In the genomic region with DNA sequence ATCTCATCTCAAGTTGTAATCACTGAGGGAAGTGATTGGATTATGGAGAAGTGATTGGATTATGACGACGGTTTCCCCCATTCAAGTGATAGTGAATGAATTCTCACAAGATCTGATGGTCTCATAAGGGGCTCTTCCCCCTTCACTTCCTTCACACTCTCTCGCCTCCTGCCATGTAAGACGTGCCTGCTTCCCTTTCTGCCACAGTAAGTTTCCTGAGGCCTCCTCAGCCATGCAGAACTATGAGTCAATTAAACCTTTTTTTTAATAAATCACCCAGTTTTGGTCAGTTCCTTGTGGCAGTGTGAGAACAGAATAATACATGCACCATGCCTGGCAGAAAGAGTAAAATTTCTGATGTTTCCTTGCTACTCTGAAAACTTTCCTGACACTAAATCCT, we compare ENCODE assay signal across 21 cellular contexts. TPM values are rescaled to one million over a fixed set of nuclear protein-coding genes. Genes with fewer than 3 reads are reported as not detected.
DNase-seq lines count a peak whose midpoint lies in the region; ATAC-seq, FAIRE-seq and TF ChIP-seq lines count a peak whose summit lies in the region.
"Had no signal": no experiment of that assay in that cellular context is flagged by ENCODE, and none has a peak within 500 bp of the region (broad histone marks: within the 10 kb centered on the region; RNA-seq: fewer than 3 reads in every experiment).

No MANE protein-coding gene starts in this region.

- H3K4me3 Mint-ChIP-seq in activated CD4-positive, alpha-beta memory T cell treated with anti-CD3 and anti-CD28 coated beads for 36 hours, result no peak overlapping the region
- H3K4me3 Mint-ChIP-seq in activated CD4-positive, alpha-beta memory T cell treated with anti-CD3 and anti-CD28 coated beads, Interleukin-2, amount 10 ng/mL, durations not matched to agents 7 days and 5 days, result no peak overlapping the region
- no peak overlapping the region for H3K4me3 Mint-ChIP-seq in GM23338
- no peak overlapping the region for H3K4me3 Mint-ChIP-seq in osteocyte (ENCODE audit: unreplicated experiment)
- H3K4me3 Mint-ChIP-seq: nephron had no signal

- peak overlapping the region; percentile 23 for H3K27ac Mint-ChIP-seq in activated CD4-positive, alpha-beta memory T cell treated with anti-CD3 and anti-CD28 coated beads for 36 hours
- H3K27ac Mint-ChIP-seq in activated CD4-positive, alpha-beta memory T cell treated with anti-CD3 and anti-CD28 coated beads, Interleukin-2, amount 10 ng/mL, durations not matched to agents 7 days and 5 days, result no peak overlapping the region
- H3K27ac Mint-ChIP-seq in GM23338, result 0 out of 2 replicates have a peak overlapping the region, but pooled peaks have one; percentile 21
- H3K27ac Mint-ChIP-seq in osteocyte (ENCODE audit: unreplicated experiment), result peak overlapping the region; percentile 7
- H3K27ac Mint-ChIP-seq: nephron had no signal

- H3K79me2 ChIP-seq in GM23338 (replicated peaks; ENCODE audit: insufficient read depth) (peaks cover 16% of the 10 kb centered on the region), K562 (ENCODE audit: control insufficient read depth, insufficient read depth, low read length) (peaks cover 39% of the 10 kb centered on the region)

- H3K4me2 ChIP-seq in GM23338 (no peak overlapping the region), K562 (ENCODE audit: insufficient read depth, low read length) (no peak overlapping the region)

- H3K4me1 ChIP-seq in GM23338 (ENCODE audit: insufficient read depth), result no peaks in the 10 kb centered on the region
- no peaks in the 10 kb centered on the region for H3K4me1 ChIP-seq in K562 (replicated peaks in 1 of 2; ENCODE audit: control insufficient read depth in 2 of 2, insufficient read depth in 2 of 2, low read length in 2 of 2)

- H3K27me3 Mint-ChIP-seq in activated CD4-positive, alpha-beta memory T cell treated with anti-CD3 and anti-CD28 coated beads for 36 hours, result no peaks in the 10 kb centered on the region
- H3K27me3 Mint-ChIP-seq in activated CD4-positive, alpha-beta memory T cell treated with anti-CD3 and anti-CD28 coated beads, Interleukin-2, amount 10 ng/mL, durations not matched to agents 7 days and 5 days, result no peaks in the 10 kb centered on the region
- no peaks in the 10 kb centered on the region for H3K27me3 Mint-ChIP-seq in GM23338 (ENCODE audit: insufficient read depth, low read depth, poor library complexity)
- H3K27me3 Mint-ChIP-seq in osteocyte (ENCODE audit: unreplicated experiment), result no peaks in the 10 kb centered on the region

- no TSS peak for BruUV-seq in K562 (replicated peaks; lab: Mats Ljungman, UMichigan)

- WGBS in K562 (ENCODE audit: insufficient coverage, low coverage, missing lambda C conversion rate), result 70% methylated on average over 4 of the region's 4 CpGs

- H3K36me3 ChIP-seq in GM23338 (ENCODE audit: insufficient read depth) (peaks cover 2% of the 10 kb centered on the region), K562 (ENCODE audit: control insufficient read depth, insufficient read depth, low read length) (peaks cover 80% of the 10 kb centered on the region), MG63 (peaks cover 68% of the 10 kb centered on the region)

- H3K4me1 Mint-ChIP-seq in activated CD4-positive, alpha-beta memory T cell treated with anti-CD3 and anti-CD28 coated beads for 36 hours (ENCODE audit: low read depth), result peaks cover 11% of the 10 kb centered on the region
- H3K4me1 Mint-ChIP-seq in activated CD4-positive, alpha-beta memory T cell treated with anti-CD3 and anti-CD28 coated beads, Interleukin-2, amount 10 ng/mL, durations not matched to agents 7 days and 5 days, result peaks cover 11% of the 10 kb centered on the region
- H3K4me1 Mint-ChIP-seq in GM23338 (peaks cover 2% of the 10 kb centered on the region; the same call in 1 of the 3 replicates), osteocyte (ENCODE audit: unreplicated experiment) (no peaks in the 10 kb centered on the region)

- peaks cover 40% of the 10 kb centered on the region for H3K36me3 Mint-ChIP-seq in activated CD4-positive, alpha-beta memory T cell treated with anti-CD3 and anti-CD28 coated beads for 36 hours
- peaks cover 54% of the 10 kb centered on the region for H3K36me3 Mint-ChIP-seq in activated CD4-positive, alpha-beta memory T cell treated with anti-CD3 and anti-CD28 coated beads, Interleukin-2, amount 10 ng/mL, durations not matched to agents 7 days and 5 days (ENCODE audit: low read depth)
- H3K36me3 Mint-ChIP-seq in GM23338 (ENCODE audit: low read depth) (peaks cover 42% of the 10 kb centered on the region), osteocyte (ENCODE audit: unreplicated experiment) (peaks cover 39% of the 10 kb centered on the region)

- no peak for DNase-seq in activated CD4-positive, alpha-beta memory T cell treated with anti-CD3 and anti-CD28 coated beads for 36 hours
- DNase-seq in activated CD4-positive, alpha-beta memory T cell treated with anti-CD3 and anti-CD28 coated beads, Interleukin-2, amount 10 ng/mL, durations not matched to agents 7 days and 5 days, result no peak
- DNase-seq in GM23338 (ENCODE audit: low spot score) (no peak), K562 (ENCODE audit: extremely low read depth in 1 of 4, low spot score in 3 of 4) (no peak), osteocyte (ENCODE audit: extremely low spot score, unreplicated experiment) (no peak), NCI-H1417 (lab: John Stamatoyannopoulos, UW) (no peak), MG63 (no peak), middle frontal gyrus (ENCODE audit: extremely low spot score, low spot score) (no peak)
- DNase-seq: activated gamma-delta T cell; aorta; central memory CD4-positive, alpha-beta T cell; erythroblast; foreskin melanocyte; hypothalamus; islet precursor cell; NCI-H524; spleen; stimulated activated CD4-positive, alpha-beta T cell treated with anti-CD3 and anti-CD28 coated beads, Interleukin-4, amount 100 ng/mL, for 4 hours; substantia nigra had no signal

- no peak for TF ChIP-seq RAD21 in K562 (CRISPR knock-in tag; conservative IDR thresholded peaks at IDR 0.05 in 1 of 2, IDR thresholded peaks at IDR 0.05 in 1 of 2)

- H2AFZ ChIP-seq in GM23338, result no peak overlapping the region
- H2AFZ ChIP-seq in K562 (ENCODE audit: low read depth, low read length), result no peak overlapping the region

- in situ Hi-C loops in K562 (cut with MboI), result no loop called here

- no peak for TF ChIP-seq CTCF in GM23338 (conservative IDR thresholded peaks at IDR 0.05; ENCODE audit: low read depth in 2 of 2)
- no peak for TF ChIP-seq CTCF in K562 (IDR thresholded peaks at IDR 0.05 in 2 of 3, conservative IDR thresholded peaks at IDR 0.05 in 1 of 3; ENCODE audit: insufficient read depth in 2 of 3, low read depth in 1 of 3, low read length in 3 of 3)
- no peak for TF ChIP-seq CTCF in osteocyte (IDR thresholded peaks at IDR 0.05)

- TF ChIP-seq POLR2A in K562 (conservative IDR thresholded peaks at IDR 0.05), result no peak

- H3K9ac ChIP-seq in K562 (ENCODE audit: insufficient read depth in 1 of 2, low read depth in 2 of 2, low read length in 2 of 2), result no peak overlapping the region

- no peaks in the 10 kb centered on the region for H3K9me1 ChIP-seq in K562 (ENCODE audit: control insufficient read depth, insufficient read depth, low read length)

- H3K9me2 ChIP-seq in GM23338 (ENCODE audit: insufficient read depth), result no peaks in the 10 kb centered on the region

- CTCF ChIA-PET in activated CD4-positive, alpha-beta memory T cell treated with anti-CD3 and anti-CD28 coated beads for 36 hours (lab: Charles Lee), result no interaction called here
- CTCF ChIA-PET in activated CD4-positive, alpha-beta memory T cell treated with anti-CD3 and anti-CD28 coated beads, Interleukin-2, amount 10 ng/mL, durations not matched to agents 7 days and 5 days (lab: Charles Lee), result interaction anchor here (0.7 kb wide), 1 partner anchor 25 kb away, joined by 4 read pairs; no protein-coding TSS in a partner anchor
- CTCF ChIA-PET in K562 (lab: Yijun Ruan, JAX; ENCODE audit: low intra/inter-chr PET ratio), result no interaction called here

- H3K4me3 ChIP-seq in GM23338, result no peak overlapping the region
- H3K4me3 ChIP-seq in K562, result no peak overlapping the region
- no peak overlapping the region for H3K4me3 ChIP-seq in MG63
- H3K4me3 ChIP-seq: spleen had no signal

- no peak for TF ChIP-seq EP300 in K562 (IDR thresholded peaks at IDR 0.05; ENCODE audit: low read length)

- H3K27ac ChIP-seq in GM23338 (ENCODE audit: low read depth) (no peak overlapping the region), K562 (ENCODE audit: extremely low read depth, low read depth, low read length) (no peak overlapping the region)
- H3K27ac ChIP-seq: spleen had no signal

- H4K20me1 ChIP-seq in GM23338 (replicated peaks; ENCODE audit: insufficient read depth), result peaks cover 34% of the 10 kb centered on the region
- peaks cover 6% of the 10 kb centered on the region for H4K20me1 ChIP-seq in K562 (replicated peaks; ENCODE audit: control insufficient read depth, insufficient read depth, low read length)

- FAIRE-seq in K562 (lab: Jason Lieb, UNC), result no peak

- no peaks in the 10 kb centered on the region for H3F3A ChIP-seq in GM23338 (replicated peaks; ENCODE audit: low read depth)

- H3K27me3 ChIP-seq in GM23338 (ENCODE audit: insufficient read depth) (no peaks in the 10 kb centered on the region), K562 (ENCODE audit: control insufficient read depth in 2 of 2, insufficient read depth in 2 of 2, low read length in 2 of 2) (no peaks in the 10 kb centered on the region), MG63 (no peaks in the 10 kb centered on the region)
- H3K27me3 ChIP-seq: spleen had no signal

- intact Hi-C loops in activated CD4-positive, alpha-beta memory T cell treated with anti-CD3 and anti-CD28 coated beads for 36 hours (cut with micrococcal nuclease), result no loop called here
- intact Hi-C loops in K562 (cut with micrococcal nuclease), result no loop called here

- POLR2A ChIA-PET in activated CD4-positive, alpha-beta memory T cell treated with anti-CD3 and anti-CD28 coated beads for 36 hours (lab: Charles Lee), result no interaction called here
- POLR2A ChIA-PET in activated CD4-positive, alpha-beta memory T cell treated with anti-CD3 and anti-CD28 coated beads, Interleukin-2, amount 10 ng/mL, durations not matched to agents 7 days and 5 days (lab: Charles Lee), result interaction anchor here (1.0 to 1.6 kb wide), 2 partner anchors 37 kb away, joined by 3 to 6 read pairs; partner anchors contain the start of gene RAB1A
- POLR2A ChIA-PET in K562 (lab: Yijun Ruan, JAX), result no interaction called here

- H3K9me3 Mint-ChIP-seq in activated CD4-positive, alpha-beta memory T cell treated with anti-CD3 and anti-CD28 coated beads for 36 hours, result no peaks in the 10 kb centered on the region
- H3K9me3 Mint-ChIP-seq in activated CD4-positive, alpha-beta memory T cell treated with anti-CD3 and anti-CD28 coated beads, Interleukin-2, amount 10 ng/mL, durations not matched to agents 7 days and 5 days, result no peaks in the 10 kb centered on the region
- no peaks in the 10 kb centered on the region for H3K9me3 Mint-ChIP-seq in GM23338
- H3K9me3 Mint-ChIP-seq in osteocyte (ENCODE audit: unreplicated experiment), result no peaks in the 10 kb centered on the region
- H3K9me3 Mint-ChIP-seq: nephron had no signal

- no peaks in the 10 kb centered on the region for H3K9me3 ChIP-seq in K562 (replicated peaks; ENCODE audit: control insufficient read depth, insufficient read depth, low read depth, low read length)
- H3K9me3 ChIP-seq in MG63, result no peaks in the 10 kb centered on the region

- no peak for ATAC-seq in GM23338
- ATAC-seq in K562, result no peak
- ATAC-seq: activated CD4-positive, CD25-positive, alpha-beta regulatory T cell treated with anti-CD3 and anti-CD28 coated beads, Interleukin-2, amount 50 U/mL, for 24 hours had no signal

RNA-seq across cellular contexts. Expression of gene CEP68, which starts 36.6 kb away (rescaled TPM):
- 1 to 10 TPM; 6.6 to 8.0 TPM for total RNA-seq in activated CD4-positive, alpha-beta memory T cell treated with anti-CD3 and anti-CD28 coated beads for 36 hours
- 10 to 100 TPM; 12.8 to 13.3 TPM for total RNA-seq in activated CD4-positive, alpha-beta memory T cell treated with anti-CD3 and anti-CD28 coated beads, Interleukin-2, amount 10 ng/mL, durations not matched to agents 7 days and 5 days
- 20.7 and 24.4 TPM in 2 replicates for total RNA-seq in GM23338 (2014; rRNA removed; shearing (Covaris generic))
- polyA plus RNA-seq in GM23338 (2016; fragmentation: Nextera tagmentation; extraction: Ambion mirVana) (11.8 and 13.0 TPM in 2 replicates), K562 (2011; rRNA removed) (5.4 and 9.7 TPM in 2 replicates), K562 (2014; fragmentation: Illumina TruSeq; extraction: Trizol) (6.7 and 7.2 TPM in 2 replicates), K562 (2014; fragmentation: Nextera tagmentation; extraction: Ambion mirVana) (1 to 10 TPM; 1.4 to 1.5 TPM), K562 (2014; rRNA removed) (5.2 and 8.7 TPM in 2 replicates)
- total RNA-seq in K562 (2011; cell fraction: chromatin; rRNA removed; ENCODE audit: low replicate concordance), result 19.6 and 32.3 TPM in 2 replicates
- total RNA-seq in K562 (2011; cell fraction: nucleolus; rRNA removed), result 15.3 and 16.3 TPM in 2 replicates
- total RNA-seq in K562 (2011; cell fraction: nucleoplasm; rRNA removed), result 16.1 and 19.7 TPM in 2 replicates
- total RNA-seq in K562 (2014; rRNA removed) (4.5 and 7.2 TPM in 2 replicates), K562 (2014; rRNA removed; fragmentation: Illumina TruSeq; extraction: Trizol) (5.2 and 5.3 TPM in 2 replicates), K562 (2015; rRNA removed; fragmentation: Illumina TruSeq; extraction: Trizol) (4.8 and 5.1 TPM in 2 replicates), K562 (2021) (8.5 and 9.1 TPM in 2 replicates), osteocyte (20.7 and 22.4 TPM in 2 replicates)
- polyA plus RNA-seq in K562 (2011; cell fraction: cytosol; rRNA removed), result 4.7 and 6.8 TPM in 2 replicates
- 9.6 and 10.4 TPM in 2 replicates for polyA plus RNA-seq in K562 (2011; cell fraction: nucleus; rRNA removed)
- polyA plus RNA-seq in K562 (2012), result 4.6 and 8.4 TPM in 2 replicates
- 8.3 and 11.7 TPM in 2 replicates for polyA minus RNA-seq in K562 (2011; rRNA and poly(A)+ RNA removed)
- 3.4 and 4.0 TPM in 2 replicates for polyA minus RNA-seq in K562 (2011; cell fraction: cytosol; rRNA and poly(A)+ RNA removed)
- polyA minus RNA-seq in K562 (2011; cell fraction: nucleus; rRNA and poly(A)+ RNA removed), result 10.6 and 15.1 TPM in 2 replicates
- total RNA-seq in MG63 (2014; rRNA removed; shearing (Covaris generic); ENCODE audit: low replicate concordance), result 4.5 and 4.9 TPM in 2 replicates

RNA-seq across cellular contexts. Expression of gene RAB1A, which starts 37.1 kb away (rescaled TPM):
- 10 to 100 TPM; 84.3 to 84.5 TPM for total RNA-seq in activated CD4-positive, alpha-beta memory T cell treated with anti-CD3 and anti-CD28 coated beads for 36 hours
- 10 to 100 TPM; 74.0 to 74.9 TPM for total RNA-seq in activated CD4-positive, alpha-beta memory T cell treated with anti-CD3 and anti-CD28 coated beads, Interleukin-2, amount 10 ng/mL, durations not matched to agents 7 days and 5 days
- total RNA-seq in GM23338 (2014; rRNA removed; shearing (Covaris generic)), result 93.6 and 94.8 TPM in 2 replicates
- 140 and 172 TPM in 2 replicates for polyA plus RNA-seq in GM23338 (2016; fragmentation: Nextera tagmentation; extraction: Ambion mirVana)
- 20.3 and 50.3 TPM in 2 replicates for total RNA-seq in K562 (2011; cell fraction: chromatin; rRNA removed; ENCODE audit: low replicate concordance)
- 13.5 and 14.3 TPM in 2 replicates for total RNA-seq in K562 (2011; cell fraction: nucleolus; rRNA removed)
- 36.1 and 60.5 TPM in 2 replicates for total RNA-seq in K562 (2011; cell fraction: nucleoplasm; rRNA removed)
- 62.2 and 83.5 TPM in 2 replicates for total RNA-seq in K562 (2014; rRNA removed)
- total RNA-seq in K562 (2014; rRNA removed; fragmentation: Illumina TruSeq; extraction: Trizol), result 67.7 and 81.4 TPM in 2 replicates
- total RNA-seq in K562 (2015; rRNA removed; fragmentation: Illumina TruSeq; extraction: Trizol), result 64.4 and 66.7 TPM in 2 replicates
- 93.9 and 99.4 TPM in 2 replicates for total RNA-seq in K562 (2021)
- polyA plus RNA-seq in K562 (2011; rRNA removed), result 144 and 163 TPM in 2 replicates
- polyA plus RNA-seq in K562 (2011; cell fraction: cytosol; rRNA removed), result 33.7 and 80.3 TPM in 2 replicates
- polyA plus RNA-seq in K562 (2011; cell fraction: nucleus; rRNA removed), result 23.6 and 40.8 TPM in 2 replicates
- 116 and 153 TPM in 2 replicates for polyA plus RNA-seq in K562 (2012)
- 81.5 and 89.1 TPM in 2 replicates for polyA plus RNA-seq in K562 (2014; fragmentation: Illumina TruSeq; extraction: Trizol)
- 10 to 100 TPM; 43.8 to 47.8 TPM for polyA plus RNA-seq in K562 (2014; fragmentation: Nextera tagmentation; extraction: Ambion mirVana)
- 125 and 136 TPM in 2 replicates for polyA plus RNA-seq in K562 (2014; rRNA removed)
- polyA minus RNA-seq in K562 (2011; rRNA and poly(A)+ RNA removed), result 93.6 and 96.1 TPM in 2 replicates
- polyA minus RNA-seq in K562 (2011; cell fraction: cytosol; rRNA and poly(A)+ RNA removed), result 31.6 and 38.0 TPM in 2 replicates
- 13.1 and 22.5 TPM in 2 replicates for polyA minus RNA-seq in K562 (2011; cell fraction: nucleus; rRNA and poly(A)+ RNA removed)
- total RNA-seq in osteocyte, result 128 and 132 TPM in 2 replicates
- 62.5 and 85.1 TPM in 2 replicates for total RNA-seq in MG63 (2014; rRNA removed; shearing (Covaris generic); ENCODE audit: low replicate concordance)
